In the genomic region with DNA sequence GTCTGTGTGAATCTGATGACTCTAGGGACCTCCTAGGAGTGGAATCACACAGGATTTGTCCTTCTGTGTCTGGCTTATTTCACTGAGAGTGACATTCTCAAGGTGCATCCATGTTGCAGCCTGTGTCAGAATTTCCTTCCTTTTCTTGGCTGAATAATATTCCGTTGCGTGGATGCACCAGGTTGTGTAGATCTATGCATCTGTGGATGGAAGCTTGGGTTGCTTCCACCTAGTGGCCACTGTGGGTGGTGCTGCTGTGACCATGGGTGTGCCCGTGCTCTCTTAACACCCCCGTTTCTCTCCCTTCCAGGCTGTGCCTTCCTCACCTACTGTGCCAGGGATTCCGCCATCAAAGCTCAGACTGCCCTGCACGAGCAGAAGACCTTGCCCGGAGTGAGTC, we compare ENCODE assay signal across 9 cellular contexts. TPM values are rescaled to one million over a fixed set of nuclear protein-coding genes. Genes with fewer than 3 reads are reported as not detected.
DNase-seq lines count a peak whose midpoint lies in the region.
"Had no signal": no experiment of that assay in that cellular context is flagged by ENCODE, and none has a peak within 500 bp of the region (broad histone marks: within the 10 kb centered on the region; RNA-seq: fewer than 3 reads in every experiment).

No MANE protein-coding gene starts in this region.

- peaks cover 16% of the 10 kb centered on the region for H3K27me3 Mint-ChIP-seq in activated naive CD8-positive, alpha-beta T cell treated with anti-CD3 and anti-CD28 coated beads for 36 hours

- H3K36me3 Mint-ChIP-seq in activated naive CD8-positive, alpha-beta T cell treated with anti-CD3 and anti-CD28 coated beads for 36 hours, result no peaks in the 10 kb centered on the region

- no peaks in the 10 kb centered on the region for H3K4me1 Mint-ChIP-seq in activated naive CD8-positive, alpha-beta T cell treated with anti-CD3 and anti-CD28 coated beads for 36 hours

- no peak overlapping the region for H3K27ac Mint-ChIP-seq in activated naive CD8-positive, alpha-beta T cell treated with anti-CD3 and anti-CD28 coated beads for 36 hours

- H3K9me3 Mint-ChIP-seq in activated naive CD8-positive, alpha-beta T cell treated with anti-CD3 and anti-CD28 coated beads for 36 hours, result peaks cover 11% of the 10 kb centered on the region

- DNase-seq in Daoy (ENCODE audit: low read depth) (peak; percentile 48), OCI-M1 (lab: John Stamatoyannopoulos, UW) (peak; percentile 30), lung microvascular endothelial cell (ENCODE audit: low read depth in 2 of 2) (peak; percentile 15 to 28), HCEC 1CT (no peak), SIG-M5 treated with dmso at 0.1 percent for 504 hours (lab: John Stamatoyannopoulos, UW; ENCODE audit: unreplicated experiment) (no peak), NCI-H1105 (lab: John Stamatoyannopoulos, UW) (no peak), anterior cingulate cortex (lab: John Stamatoyannopoulos, UW) (no peak)
- peak; percentile 30 for DNase-seq in activated naive CD8-positive, alpha-beta T cell treated with anti-CD3 and anti-CD28 coated beads for 36 hours

- no peak overlapping the region for H3K4me3 Mint-ChIP-seq in activated naive CD8-positive, alpha-beta T cell treated with anti-CD3 and anti-CD28 coated beads for 36 hours

RNA-seq across cellular contexts. Expression of gene CELF5, which starts 26.2 kb away (rescaled TPM):
- total RNA-seq in Daoy (2014; rRNA removed; shearing (Covaris generic)), result 0.06 TPM in 1 of 2 replicates, not detected in the other
- total RNA-seq in activated naive CD8-positive, alpha-beta T cell treated with anti-CD3 and anti-CD28 coated beads for 36 hours, result under 1 TPM; 0.16 to 0.29 TPM
- not detected in 2 replicates for total RNA-seq in lung microvascular endothelial cell
- total RNA-seq: HT1080 had no signal

Comparison
In these comparisons a context has a peak if more than half of its experiments do, and no peak if none do; other contexts are left out.
1. DNase-seq: peak in Daoy (single experiment), OCI-M1 (single experiment), activated naive CD8-positive, alpha-beta T cell treated with anti-CD3 and anti-CD28 coated beads for 36 hours (single experiment) and lung microvascular endothelial cell (2 of 2); none in HCEC 1CT (single experiment), SIG-M5 treated with dmso at 0.1 percent for 504 hours (single experiment), NCI-H1105 (single experiment) and anterior cingulate cortex (0 of 58).